ENCODE assay signal across 13 cellular contexts in the genomic region with DNA sequence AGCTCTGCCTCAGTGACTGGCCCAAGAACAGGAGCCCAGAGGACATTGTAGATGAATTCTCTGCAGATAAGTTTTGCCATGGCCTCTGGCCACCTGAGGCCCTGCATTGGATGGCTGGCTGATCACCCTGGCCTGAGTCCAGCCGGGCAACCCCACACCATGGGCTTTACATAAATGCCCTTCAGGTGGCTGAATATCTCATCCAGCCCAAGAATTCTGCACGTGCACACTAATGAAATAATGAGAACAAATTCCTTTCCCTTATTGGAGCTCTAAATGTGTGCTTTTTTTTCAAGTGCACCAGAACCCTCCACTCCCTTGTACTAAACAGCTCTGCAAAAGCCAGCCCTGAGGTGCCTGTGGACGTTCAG.
DNase-seq lines count a peak whose midpoint lies in the region; ATAC-seq, FAIRE-seq and TF ChIP-seq lines count a peak whose summit lies in the region.
"Had no signal": no experiment of that assay in that cellular context is flagged by ENCODE, and none has a peak within 500 bp of the region (broad histone marks: within the 10 kb centered on the region; RNA-seq: fewer than 3 reads in every experiment).

No MANE protein-coding gene starts in this region.

- H3K18ac ChIP-seq in neuronal stem cell (ENCODE audit: low read length), result peak overlapping the region; percentile 32

- no peak overlapping the region for H3K23ac ChIP-seq in neuronal stem cell (ENCODE audit: low read depth, low read length, poor library complexity)

- BruUV-seq in GM12878 (replicated peaks; lab: Mats Ljungman, UMichigan), result no TSS peak

- H3K36me3 Mint-ChIP-seq in CD8-positive, alpha-beta T cell, result peaks cover 69% of the 10 kb centered on the region

- ATAC-seq in CD8-positive, alpha-beta T cell, result no peak
- ATAC-seq in GM12878 (no peak), left lobe of liver (no peak)
- ATAC-seq: lower lobe of right lung had no signal

- no peak overlapping the region for H3K27ac ChIP-seq in CD8-positive, alpha-beta T cell (ENCODE audit: low read depth, low read length)
- H3K27ac ChIP-seq in GM12878 (ENCODE audit: control insufficient read depth, insufficient read depth) (peak overlapping the region; percentile 65; the same call in 1 of the 2 replicates), neuronal stem cell (replicated peaks; ENCODE audit: low read length) (peak overlapping the region; percentile 23), smooth muscle cell (ENCODE audit: low read depth) (no peak overlapping the region)
- H3K27ac ChIP-seq: lower lobe of right lung had no signal

- H4K20me1 ChIP-seq in GM12878 (ENCODE audit: control insufficient read depth, insufficient read depth) (no peaks in the 10 kb centered on the region), smooth muscle cell (ENCODE audit: low read depth) (no peaks in the 10 kb centered on the region)

- H3K27me3 Mint-ChIP-seq in CD8-positive, alpha-beta T cell (ENCODE audit: low read depth), result no peaks in the 10 kb centered on the region

- intact Hi-C loops in CD8-positive, alpha-beta T cell (cut with DNase I, micrococcal nuclease), result loop anchor here in 1 of 2 experiments (1.0 kb wide), 1 partner anchor 46 kb away; no protein-coding TSS in a partner anchor
- intact Hi-C loops in GM12878 (cut with micrococcal nuclease; ENCODE audit: unreplicated experiment), result no loop called here

- H3K9me3 Mint-ChIP-seq in CD8-positive, alpha-beta T cell, result no peaks in the 10 kb centered on the region

- no peak overlapping the region for H4K91ac ChIP-seq in neuronal stem cell (ENCODE audit: low read depth, low read length, poor library complexity)

- no peak overlapping the region for H2AFZ ChIP-seq in GM12878 (ENCODE audit: control insufficient read depth, low read depth, low read length)
- peak overlapping the region; percentile 41 for H2AFZ ChIP-seq in neuronal stem cell (ENCODE audit: low read length)
- no peak overlapping the region for H2AFZ ChIP-seq in smooth muscle cell (ENCODE audit: low read depth)

- H3K27me3 ChIP-seq in CD8-positive, alpha-beta T cell (ENCODE audit: insufficient read depth, low read length), result no peaks in the 10 kb centered on the region
- H3K27me3 ChIP-seq in GM12878 (replicated peaks in 1 of 2; ENCODE audit: control insufficient read depth in 2 of 2, insufficient read depth in 2 of 2, low read length in 1 of 2) (no peaks in the 10 kb centered on the region), neuronal stem cell (ENCODE audit: control insufficient read depth in 3 of 3, insufficient read depth in 3 of 3, low read depth in 1 of 3, low read length in 3 of 3) (no peaks in the 10 kb centered on the region), smooth muscle cell (ENCODE audit: low read depth) (no peaks in the 10 kb centered on the region)

- no peak overlapping the region for H3K4me3 Mint-ChIP-seq in CD8-positive, alpha-beta T cell

- H3K4me1 ChIP-seq in CD8-positive, alpha-beta T cell (ENCODE audit: insufficient read depth, low read length), result peaks cover 18% of the 10 kb centered on the region
- H3K4me1 ChIP-seq in GM12878 (ENCODE audit: control insufficient read depth, insufficient read depth, low read length) (peaks cover 24% of the 10 kb centered on the region), neuronal stem cell (ENCODE audit: control insufficient read depth in 2 of 2, insufficient read depth in 1 of 2, low read depth in 1 of 2, low read length in 2 of 2) (peaks cover 16% of the 10 kb centered on the region in 2 donors), smooth muscle cell (ENCODE audit: low read depth) (peaks cover 15% of the 10 kb centered on the region)

- TF ChIP-seq RAD21 in Ishikawa (IDR thresholded peaks at IDR 0.05; ENCODE audit: low read depth) (no peak), GM12878 (IDR thresholded peaks at IDR 0.05; ENCODE audit: insufficient read depth, low read depth, low read length) (no peak)

- TF ChIP-seq EP300 in Ishikawa (IDR thresholded peaks at IDR 0.05; ENCODE audit: borderline replicate concordance) (peak; percentile 26; the same call in 1 of the 2 replicates), GM12878 (IDR thresholded peaks at IDR 0.05; ENCODE audit: borderline replicate concordance in 1 of 2, control insufficient read depth in 1 of 2, low read depth in 2 of 2, low read length in 2 of 2) (no peak)

- no peaks in the 10 kb centered on the region for H3F3A ChIP-seq in smooth muscle cell (ENCODE audit: low read depth)

- TF ChIP-seq POLR2A in GM12878 (IDR thresholded peaks at IDR 0.05; ENCODE audit: low read depth, low read length), result no peak

- H2BK15ac ChIP-seq in neuronal stem cell (ENCODE audit: low read length), result no peak overlapping the region

- in situ Hi-C loops in GM12878 (cut with MboI), result no loop called here

- H2BK120ac ChIP-seq in neuronal stem cell (ENCODE audit: low read depth, low read length), result no peak overlapping the region

- RAD21 ChIA-PET in GM12878 (lab: Charles Lee; ENCODE audit: unreplicated experiment), result no interaction called here

- H3K4me3 ChIP-seq in CD8-positive, alpha-beta T cell (ENCODE audit: low read depth, low read length), result no peak overlapping the region
- H3K4me3 ChIP-seq in GM12878 (no peak overlapping the region), neuronal stem cell (ENCODE audit: low read length in 2 of 2) (no peak overlapping the region), smooth muscle cell (no peak overlapping the region)
- H3K4me3 ChIP-seq: lower lobe of right lung had no signal

- SMC1A ChIA-PET in GM12878 (lab: Charles Lee; ENCODE audit: uncharacterized antibody, unreplicated experiment), result interaction anchor here (1.0 to 2.2 kb wide), 6 partner anchors 8 to 24 kb away, joined by 3 to 6 read pairs (median 4); no protein-coding TSS in a partner anchor

- no peak overlapping the region for H2BK5ac ChIP-seq in neuronal stem cell (ENCODE audit: low read length)

- H2BK12ac ChIP-seq in neuronal stem cell (ENCODE audit: low read length), result no peak overlapping the region

- H3K9ac ChIP-seq in GM12878 (ENCODE audit: control insufficient read depth, insufficient read depth, low read length) (no peak overlapping the region), neuronal stem cell (ENCODE audit: low read depth, low read length, poor library complexity) (no peak overlapping the region), smooth muscle cell (ENCODE audit: low read depth) (no peak overlapping the region)

- DNase-seq in CD8-positive, alpha-beta T cell, result no peak
- DNase-seq in GM12878 (ENCODE audit: low read depth, low spot score) (no peak), neuronal stem cell (ENCODE audit: low spot score) (no peak), NCI-H1417 treated with DMSO at 0.1 percent for 48 hours (lab: John Stamatoyannopoulos, UW) (no peak), smooth muscle cell (lab: John Stamatoyannopoulos, UW; ENCODE audit: unreplicated experiment) (no peak), left lobe of liver (ENCODE audit: low spot score) (no peak)
- DNase-seq: anterior cingulate cortex; effector CD8-positive, alpha-beta T cell; glutamatergic neuron; lower lobe of right lung; NCI-H2171 treated with DMSO at 0.1 percent for 48 hours; SW 1271 had no signal

- no peak for TF ChIP-seq CTCF in CD8-positive, alpha-beta T cell (IDR thresholded peaks at IDR 0.05)
- TF ChIP-seq CTCF in GM12878 (IDR thresholded peaks at IDR 0.05 in 2 of 3, conservative IDR thresholded peaks at IDR 0.05 in 1 of 3; ENCODE audit: control insufficient read depth in 2 of 3, extremely low read depth in 1 of 3, insufficient read depth in 1 of 3, low read depth in 3 of 3, low read length in 3 of 3) (no peak), smooth muscle cell (IDR thresholded peaks at IDR 0.05; ENCODE audit: borderline replicate concordance, insufficient read depth, poor library complexity, severe bottlenecking) (no peak)

- no peak for FAIRE-seq in GM12878 (lab: Jason Lieb, UNC)

- H3K4me1 Mint-ChIP-seq in CD8-positive, alpha-beta T cell (ENCODE audit: low read depth), result peaks cover 45% of the 10 kb centered on the region

- H3K79me2 ChIP-seq in GM12878 (ENCODE audit: control insufficient read depth, insufficient read depth, low read length) (peaks cover 1% of the 10 kb centered on the region; the same call in 1 of the 2 replicates), smooth muscle cell (ENCODE audit: low read depth) (no peaks in the 10 kb centered on the region)

- POLR2A ChIA-PET in CD8-positive, alpha-beta T cell (lab: Charles Lee), result interaction anchor here (1.5 kb wide), 1 partner anchor 23 kb away, joined by 3 read pairs; no protein-coding TSS in a partner anchor
- POLR2A ChIA-PET in GM12878 (lab: Charles Lee), result no interaction called here

- H3K14ac ChIP-seq in neuronal stem cell (ENCODE audit: low read length), result no peak overlapping the region

- peaks cover 31% of the 10 kb centered on the region for H3K36me3 ChIP-seq in CD8-positive, alpha-beta T cell (ENCODE audit: insufficient read depth, low read length)
- H3K36me3 ChIP-seq in GM12878 (ENCODE audit: control insufficient read depth in 2 of 2, insufficient read depth in 2 of 2, low read length in 1 of 2) (peaks cover 10 to 23% of the 10 kb centered on the region in 2 experiments), neuronal stem cell (replicated peaks in 1 of 2; ENCODE audit: control insufficient read depth in 2 of 2, insufficient read depth in 2 of 2, low read length in 2 of 2) (peaks cover 2 to 50% of the 10 kb centered on the region in 2 donors), smooth muscle cell (ENCODE audit: low read depth) (no peaks in the 10 kb centered on the region)

- peak overlapping the region; percentile 86 for H3K27ac Mint-ChIP-seq in CD8-positive, alpha-beta T cell

- H3K9me3 ChIP-seq in CD8-positive, alpha-beta T cell (ENCODE audit: low read length), result no peaks in the 10 kb centered on the region
- no peaks in the 10 kb centered on the region for H3K9me3 ChIP-seq in GM12878 (replicated peaks; ENCODE audit: control insufficient read depth, insufficient read depth, low read length)
- no peaks in the 10 kb centered on the region for H3K9me3 ChIP-seq in neuronal stem cell (replicated peaks in 1 of 2; ENCODE audit: control insufficient read depth in 2 of 2, insufficient read depth in 1 of 2, low read depth in 1 of 2, low read length in 2 of 2)
- H3K9me3 ChIP-seq in smooth muscle cell (replicated peaks; ENCODE audit: low read depth), result no peaks in the 10 kb centered on the region
- H3K9me3 ChIP-seq: lower lobe of right lung had no signal

- H3K79me1 ChIP-seq in neuronal stem cell (ENCODE audit: low read depth, low read length), result no peaks in the 10 kb centered on the region

- H3K4me2 ChIP-seq in GM12878 (ENCODE audit: control insufficient read depth, insufficient read depth) (peak overlapping the region; percentile 40; the same call in 1 of the 2 replicates), neuronal stem cell (ENCODE audit: insufficient read depth, low read length, poor library complexity, severe bottlenecking) (peak overlapping the region; percentile 18), smooth muscle cell (no peak overlapping the region)

- no peak overlapping the region for H3K4ac ChIP-seq in neuronal stem cell (ENCODE audit: low read length)

- 97% methylated on average over 3 of the region's 3 CpGs for WGBS in GM12878 (ENCODE audit: insufficient coverage, insufficient replicate concordance, low lambda C conversion rate, missing lambda C conversion rate)
- WGBS in neuronal stem cell (ENCODE audit: extremely low coverage in 2 of 2, insufficient read length in 2 of 2, insufficient replicate concordance in 1 of 2), 2 donors, result no CpG with 5 or more reads among the region's 3 CpGs
- 90% methylated on average over 3 of the region's 3 CpGs for WGBS in smooth muscle cell (ENCODE audit: low lambda C conversion rate)

- CTCF ChIA-PET in CD8-positive, alpha-beta T cell (lab: Charles Lee), result interaction anchor here (1.0 kb wide), 1 partner anchor 38 kb away, joined by 3 read pairs; no protein-coding TSS in a partner anchor
- CTCF ChIA-PET in GM12878 (lab: Yijun Ruan, JAX), result interaction anchor here (1.6 kb wide), 1 partner anchor 10 kb away, joined by 4 read pairs; no protein-coding TSS in a partner anchor

- H4K8ac ChIP-seq in neuronal stem cell (ENCODE audit: low read depth, low read length), result no peak overlapping the region

- H2AK5ac ChIP-seq in neuronal stem cell (ENCODE audit: low read depth, low read length), result no peak overlapping the region

Comparison
In these comparisons a context has a peak if more than half of its experiments do, and no peak if none do; other contexts are left out.
1. H3K27ac ChIP-seq: peak in GM12878 (single experiment) and neuronal stem cell (single experiment); none in CD8-positive, alpha-beta T cell (single experiment) and smooth muscle cell (single experiment).